In the genomic region with DNA sequence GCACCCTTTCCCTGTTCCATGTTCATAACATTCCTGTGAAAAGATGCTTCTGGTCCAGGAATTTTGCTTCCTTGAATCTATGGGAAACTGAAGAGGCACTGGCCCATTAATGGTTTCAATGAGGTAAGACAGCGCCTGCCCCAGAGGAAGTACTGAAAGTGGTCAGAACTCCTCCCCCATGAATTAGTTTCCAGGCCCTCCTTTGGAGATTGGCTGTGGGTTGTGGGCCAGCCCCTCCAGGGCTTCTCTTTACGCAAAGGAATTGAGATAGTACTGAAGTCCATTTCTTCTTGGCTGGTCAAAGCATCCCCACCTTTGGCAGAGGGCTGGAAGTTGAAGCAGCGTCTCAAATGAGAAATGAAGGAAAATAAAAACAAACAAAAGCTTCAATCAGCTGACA, we compare ENCODE assay signal across 5 cellular contexts.
"Had no signal": no experiment of that assay in that cellular context is flagged by ENCODE, and none has a peak within 500 bp of the region (broad histone marks: within the 10 kb centered on the region; RNA-seq: fewer than 3 reads in every experiment).

No MANE protein-coding gene starts in this region.

- H2AFZ ChIP-seq: GM23338 had no signal

- H3K27ac Mint-ChIP-seq: GM23338, H9 had no signal

- H3K4me3 Mint-ChIP-seq: GM23338, H9 had no signal

- H3K4me1 Mint-ChIP-seq: GM23338, H9 had no signal

- H3K4me2 ChIP-seq: GM23338 had no signal

- H3K4me3 ChIP-seq: GM23338, K562 had no signal

- DNase-seq: H9, HCEC 1CT, IMR-90 had no signal

- ATAC-seq: GM23338, K562 had no signal

- H3K9me3 Mint-ChIP-seq: GM23338, H9 had no signal
